In genomic region chr4:99410075-99410474, GRCh38 we compare ENCODE assay signal across 33 cellular contexts. TPM values are rescaled to one million over a fixed set of nuclear protein-coding genes. Genes with fewer than 3 reads are reported as not detected.
"Had no signal": no experiment of that assay in that cellular context is flagged by ENCODE, and none has a peak within 500 bp of the region (broad histone marks: within the 10 kb centered on the region; RNA-seq: fewer than 3 reads in every experiment).

No MANE protein-coding gene starts in this region.

- ATAC-seq: effector memory CD8-positive, alpha-beta T cell; left lobe of liver; mucosa of descending colon; naive thymus-derived CD4-positive, alpha-beta T cell; pancreas; right lobe of liver had no signal

- H3K27ac ChIP-seq: neutrophil, pancreas, uterus had no signal

- H3K9me3 ChIP-seq: mucosa of descending colon, neutrophil, pancreas, right lobe of liver, uterus had no signal

- H3K36me3 ChIP-seq: neutrophil, pancreas, right lobe of liver, uterus had no signal

- H3K36me3 Mint-ChIP-seq: mesothelial cell of epicardium; naive thymus-derived CD4-positive, alpha-beta T cell; type B pancreatic cell had no signal

- H3K4me1 ChIP-seq: uterus had no signal

- FAIRE-seq: endometrium, frontal cortex, keratinocyte, pancreas had no signal

- DNase-seq: caudate nucleus; cerebellar nuclear complex; cortex of kidney; effector memory CD8-positive, alpha-beta T cell; erythroblast; mesenchymal stem cell; mucosa of descending colon; naive thymus-derived CD4-positive, alpha-beta T cell; retina; stimulated activated CD4-positive, alpha-beta T cell treated with anti-CD3 and anti-CD28 coated beads, Interleukin-12 subunit alpha, Interleukin-12 subunit beta, amount 100 ng/mL, for 4 hours; stimulated activated CD4-positive, alpha-beta T cell treated with anti-CD3 and anti-CD28 coated beads, Interleukin-1b, Interleukin-23, amount 100 ng/mL, for 48 hours; stimulated activated CD4-positive, alpha-beta T cell treated with anti-CD3 and anti-CD28 coated beads, Interleukin-4, amount 100 ng/mL, for 1 hour; stimulated activated CD8-positive, alpha-beta memory T cell treated with anti-CD3 and anti-CD28 coated beads, Interleukin-4, amount 100 ng/mL, for 48 hours; stimulated activated naive CD4-positive, alpha-beta T cell treated with Interleukin-2 at 50 U/mL for 16 hours; uterus had no signal

- H3K4me3 ChIP-seq: mucosa of descending colon, pancreas, right lobe of liver, smooth muscle cell, uterus had no signal

- H3K27ac Mint-ChIP-seq: effector memory CD8-positive, alpha-beta T cell; mesothelial cell of epicardium; naive thymus-derived CD4-positive, alpha-beta T cell; type B pancreatic cell had no signal

- H3K9me3 Mint-ChIP-seq: effector memory CD8-positive, alpha-beta T cell; mesothelial cell of epicardium; naive thymus-derived CD4-positive, alpha-beta T cell; type B pancreatic cell had no signal

- H3K4me3 Mint-ChIP-seq: effector memory CD8-positive, alpha-beta T cell; mesothelial cell of epicardium; naive thymus-derived CD4-positive, alpha-beta T cell; type B pancreatic cell had no signal

- H3K27me3 Mint-ChIP-seq: effector memory CD8-positive, alpha-beta T cell had no signal

RNA-seq across cellular contexts. Expression of gene ADH7, which starts 25.1 kb away (rescaled TPM):
- total RNA-seq: dermis microvascular lymphatic vessel endothelial cell; fibroblast of villous mesenchyme; frontal cortex; glomerular endothelial cell; left lobe of liver; lung microvascular endothelial cell; mesothelial cell of epicardium; mucosa of descending colon; naive thymus-derived CD4-positive, alpha-beta T cell; omental fat pad; pancreas; posterior vena cava; pulmonary artery endothelial cell; smooth muscle cell; uterus had no signal
- polyA plus RNA-seq: naive thymus-derived CD4-positive, alpha-beta T cell; neural cell; smooth muscle cell had no signal

RNA-seq across cellular contexts. Expression of gene ADH1C, which starts 57.5 kb away (rescaled TPM):
- total RNA-seq: dermis microvascular lymphatic vessel endothelial cell; fibroblast of villous mesenchyme; frontal cortex; glomerular endothelial cell; lung microvascular endothelial cell; naive thymus-derived CD4-positive, alpha-beta T cell; pulmonary artery endothelial cell; smooth muscle cell had no signal
- polyA plus RNA-seq: naive thymus-derived CD4-positive, alpha-beta T cell; neural cell; smooth muscle cell had no signal
